ENCODE assay signal across 17 cellular contexts in genomic region chr14:62001988-62002387, GRCh38.
"Had no signal": no experiment of that assay in that cellular context is flagged by ENCODE, and none has a peak within 500 bp of the region (broad histone marks: within the 10 kb centered on the region; RNA-seq: fewer than 3 reads in every experiment).

No MANE protein-coding gene starts in this region.

- H3K27ac ChIP-seq: cardiac muscle cell, gastrocnemius medialis, heart right ventricle, ovary, sigmoid colon, stomach, thoracic aorta, upper lobe of right lung had no signal

- DNase-seq: activated CD4-positive, alpha-beta T cell treated with anti-CD3 and anti-CD28 coated beads, Interleukin-2, amount 10 ng/mL, durations not matched to agents 7 days and 5 days; activated CD8-positive, alpha-beta memory T cell treated with anti-CD3 and anti-CD28 coated beads, Interleukin-2, amount 50 U/mL, for 48 hours; activated naive CD4-positive, alpha-beta T cell; activated naive CD8-positive, alpha-beta T cell treated with anti-CD3 and anti-CD28 coated beads, Interleukin-2, amount 10 ng/mL, durations not matched to agents 7 days and 5 days; gastrocnemius medialis; heart right ventricle; left colon; midbrain; ovary; sigmoid colon; stimulated activated CD4-positive, alpha-beta T cell treated with anti-CD3 and anti-CD28 coated beads, Interleukin-1b, Interleukin-23, amount 100 ng/mL, for 48 hours; stomach; T-helper 9 cell; upper lobe of right lung had no signal

- H3K27me3 ChIP-seq: cardiac muscle cell, gastrocnemius medialis, heart right ventricle, ovary, sigmoid colon, stomach, upper lobe of right lung had no signal

- H3K36me3 ChIP-seq: cardiac muscle cell, gastrocnemius medialis, heart right ventricle, ovary, sigmoid colon, stomach, thoracic aorta, upper lobe of right lung had no signal

- H3K4me3 ChIP-seq: cardiac muscle cell, gastrocnemius medialis, heart right ventricle, lung, ovary, sigmoid colon, stomach, thoracic aorta, upper lobe of right lung had no signal

- H3K4me1 ChIP-seq: gastrocnemius medialis, heart right ventricle, sigmoid colon, stomach, upper lobe of right lung had no signal

- ATAC-seq: gastrocnemius medialis, heart right ventricle, left colon, upper lobe of right lung had no signal
